20 cellular contexts compared by ENCODE assay signal in the genomic region with DNA sequence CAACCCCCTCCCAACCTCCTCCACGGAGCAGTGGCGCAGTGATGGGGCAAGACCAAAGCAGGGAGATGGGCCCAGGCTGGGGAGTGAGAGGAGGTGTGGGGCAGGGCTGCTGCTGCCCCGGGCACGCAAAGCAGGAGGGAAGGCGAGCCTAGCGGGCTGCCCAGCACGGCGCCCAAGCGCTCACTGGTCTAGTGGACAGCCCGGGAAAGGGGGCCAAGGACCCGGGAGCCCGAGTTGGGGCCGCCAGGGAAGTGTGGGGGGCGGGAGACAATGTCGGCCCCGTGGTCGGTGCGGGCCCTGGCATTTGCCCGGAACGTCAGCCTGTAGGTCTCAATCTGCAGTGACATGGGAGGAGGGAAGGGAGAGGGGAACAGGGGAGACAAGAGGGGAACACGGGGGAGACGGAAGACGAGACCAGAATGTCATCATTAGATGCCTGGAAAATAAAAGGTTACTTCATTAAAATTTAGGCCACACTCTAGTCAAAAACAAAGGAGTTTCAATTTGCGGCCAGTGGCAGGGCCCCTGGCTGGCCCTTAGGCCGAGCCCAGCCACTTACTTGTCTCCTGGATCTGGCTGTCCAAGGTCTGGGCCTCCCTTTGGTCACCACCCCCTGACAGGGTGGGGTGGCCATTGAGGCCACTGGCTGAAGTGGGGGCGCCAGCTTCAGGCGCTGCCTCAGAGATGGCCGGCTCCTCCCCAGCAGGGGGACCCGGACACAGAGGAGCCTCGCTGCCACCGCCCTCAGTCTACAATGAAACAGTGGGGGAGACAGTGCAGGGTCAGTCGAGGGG. TPM values are rescaled to one million over a fixed set of nuclear protein-coding genes. Genes with fewer than 3 reads are reported as not detected.
DNase-seq lines count a peak whose midpoint lies in the region; ATAC-seq and TF ChIP-seq lines count a peak whose summit lies in the region.
"Had no signal": no experiment of that assay in that cellular context is flagged by ENCODE, and none has a peak within 500 bp of the region (broad histone marks: within the 10 kb centered on the region; RNA-seq: fewer than 3 reads in every experiment).

No MANE protein-coding gene starts in this region.

- no peak for ATAC-seq in HG03571 (IDR thresholded peaks at IDR 0.05; ENCODE audit: unreplicated experiment)
- ATAC-seq: heart right ventricle, right cardiac atrium had no signal

- no peaks in the 10 kb centered on the region for H3K4me1 ChIP-seq in neuronal stem cell (ENCODE audit: control insufficient read depth in 2 of 2, insufficient read depth in 1 of 2, low read depth in 1 of 2, low read length in 2 of 2)
- H3K4me1 ChIP-seq in ascending aorta, result no peaks in the 10 kb centered on the region
- H3K4me1 ChIP-seq: Peyer's patch had no signal

- DNase-seq in AG04450 (ENCODE audit: low read depth, low spot score) (no peak), D341Med (ENCODE audit: low spot score) (peak; percentile 48), neuronal stem cell (ENCODE audit: low spot score) (no peak), ascending aorta (ENCODE audit: low spot score in 2 of 2) (no peak), NCI-H2227 (lab: John Stamatoyannopoulos, UW; ENCODE audit: unreplicated experiment) (no peak), cerebellar cortex (ENCODE audit: low spot score) (no peak)
- DNase-seq: activated T-cell treated with anti-CD3 and anti-CD28 coated beads, Interleukin-2, amount 50 U/mL, for 48 hours; CD4-positive, alpha-beta T cell; cortex of kidney; heart right ventricle; Kasumi-1; NCI-H1105; NCI-H2107; NCI-H510A; NK-92 treated with Interleukin-12 subunit alpha and Interleukin-12 subunit beta, amount 100 ng/mL, for 24 hours; Peyer's patch; right cardiac atrium; testis had no signal

- H3K27ac ChIP-seq in AG04450 (ENCODE audit: low read depth, low read length) (peak overlapping the region; percentile 21), cingulate gyrus (ENCODE audit: low read depth, low read length) (peak overlapping the region; percentile 60), neuronal stem cell (replicated peaks; ENCODE audit: low read length) (no peak overlapping the region), ascending aorta (peak overlapping the region in 1 of 2 donors; percentile 18)
- H3K27ac ChIP-seq: Peyer's patch had no signal

- no peak overlapping the region for H2AK5ac ChIP-seq in neuronal stem cell (ENCODE audit: low read depth, low read length)

- H3K23ac ChIP-seq in neuronal stem cell (ENCODE audit: low read depth, low read length, poor library complexity), result peak overlapping the region; percentile 93

- no peak overlapping the region for H4K91ac ChIP-seq in neuronal stem cell (ENCODE audit: low read depth, low read length, poor library complexity)

- H3K9ac ChIP-seq in neuronal stem cell (ENCODE audit: low read depth, low read length, poor library complexity), result peak overlapping the region; percentile 15

- H3K18ac ChIP-seq in neuronal stem cell (ENCODE audit: low read length), result peak overlapping the region; percentile 71

- no peaks in the 10 kb centered on the region for H3K27me3 ChIP-seq in AG04450 (ENCODE audit: control insufficient read depth, insufficient read depth, low read length)
- no peaks in the 10 kb centered on the region for H3K27me3 ChIP-seq in neuronal stem cell (ENCODE audit: control insufficient read depth in 3 of 3, insufficient read depth in 3 of 3, low read depth in 1 of 3, low read length in 3 of 3)
- no peaks in the 10 kb centered on the region for H3K27me3 ChIP-seq in ascending aorta
- H3K27me3 ChIP-seq: heart right ventricle, Peyer's patch, testis had no signal

- H4K8ac ChIP-seq in neuronal stem cell (ENCODE audit: low read depth, low read length), result peak overlapping the region; percentile 49

- CTCF ChIA-PET in AG04450 (lab: Charles Lee), result no interaction called here

- TF ChIP-seq CTCF in AG04450 (IDR thresholded peaks at IDR 0.05; ENCODE audit: low read depth, low read length), result no peak
- TF ChIP-seq CTCF in ascending aorta (IDR thresholded peaks at IDR 0.05), result no peak

- no peak overlapping the region for H2BK15ac ChIP-seq in neuronal stem cell (ENCODE audit: low read length)

- WGBS in neuronal stem cell (ENCODE audit: extremely low coverage in 2 of 2, insufficient read length in 2 of 2, insufficient replicate concordance in 1 of 2), 2 donors, result no CpG with 5 or more reads among the region's 32 CpGs

- H3K4me2 ChIP-seq in neuronal stem cell (ENCODE audit: insufficient read depth, low read length, poor library complexity, severe bottlenecking), result no peak overlapping the region

- no peak overlapping the region for H3K4ac ChIP-seq in neuronal stem cell (ENCODE audit: low read length)

- no peak overlapping the region for H2AFZ ChIP-seq in neuronal stem cell (ENCODE audit: low read length)

- H2BK5ac ChIP-seq in neuronal stem cell (ENCODE audit: low read length), result no peak overlapping the region

- peaks cover 61 to 100% of the 10 kb centered on the region in 2 donors for H3K36me3 ChIP-seq in neuronal stem cell (replicated peaks in 1 of 2; ENCODE audit: control insufficient read depth in 2 of 2, insufficient read depth in 2 of 2, low read length in 2 of 2)
- peaks cover 92 to 94% of the 10 kb centered on the region in 2 donors for H3K36me3 ChIP-seq in ascending aorta

- no peak overlapping the region for H2BK12ac ChIP-seq in neuronal stem cell (ENCODE audit: low read length)

- H3K9me3 ChIP-seq in AG04450 (ENCODE audit: control insufficient read depth, insufficient read depth, low read length), result no peaks in the 10 kb centered on the region; the same call in 1 of the 2 replicates
- H3K9me3 ChIP-seq in neuronal stem cell (replicated peaks in 1 of 2; ENCODE audit: control insufficient read depth in 2 of 2, insufficient read depth in 1 of 2, low read depth in 1 of 2, low read length in 2 of 2), result no peaks in the 10 kb centered on the region
- H3K9me3 ChIP-seq in ascending aorta, result no peaks in the 10 kb centered on the region
- H3K9me3 ChIP-seq: heart right ventricle, Peyer's patch, testis had no signal

- no peak overlapping the region for H2BK120ac ChIP-seq in neuronal stem cell (ENCODE audit: low read depth, low read length)

- peaks cover 6% of the 10 kb centered on the region for H3K79me1 ChIP-seq in neuronal stem cell (ENCODE audit: low read depth, low read length)

- H3K14ac ChIP-seq in neuronal stem cell (ENCODE audit: low read length), result no peak overlapping the region

- intact Hi-C loops in ascending aorta (cut with DNase I), result no loop called here

- POLR2A ChIA-PET in AG04450 (lab: Yijun Ruan, JAX), result no interaction called here

- H3K4me3 ChIP-seq in AG04450 (ENCODE audit: low read depth, low read length) (no peak overlapping the region), neuronal stem cell (ENCODE audit: low read length in 2 of 2) (no peak overlapping the region), ascending aorta (no peak overlapping the region)
- H3K4me3 ChIP-seq: heart right ventricle, Peyer's patch, testis had no signal

RNA-seq across cellular contexts. Expression of gene DHX30, which starts 49.9 kb away (rescaled TPM):
- 30.7 and 36.1 TPM in 2 replicates for polyA plus RNA-seq in AG04450 (2011; rRNA removed)
- 44.8 and 58.0 TPM in 2 replicates for polyA minus RNA-seq in AG04450 (2011; rRNA and poly(A)+ RNA removed)
- polyA plus RNA-seq in neuronal stem cell (2013, experiment 1 of 2), result 60.2 TPM
- 61.6 TPM for polyA plus RNA-seq in neuronal stem cell (2013, experiment 2 of 2)
- total RNA-seq in ascending aorta, result 25.8 TPM
